Comparison of ENCODE assay signal across 8 cellular contexts in the genomic region with DNA sequence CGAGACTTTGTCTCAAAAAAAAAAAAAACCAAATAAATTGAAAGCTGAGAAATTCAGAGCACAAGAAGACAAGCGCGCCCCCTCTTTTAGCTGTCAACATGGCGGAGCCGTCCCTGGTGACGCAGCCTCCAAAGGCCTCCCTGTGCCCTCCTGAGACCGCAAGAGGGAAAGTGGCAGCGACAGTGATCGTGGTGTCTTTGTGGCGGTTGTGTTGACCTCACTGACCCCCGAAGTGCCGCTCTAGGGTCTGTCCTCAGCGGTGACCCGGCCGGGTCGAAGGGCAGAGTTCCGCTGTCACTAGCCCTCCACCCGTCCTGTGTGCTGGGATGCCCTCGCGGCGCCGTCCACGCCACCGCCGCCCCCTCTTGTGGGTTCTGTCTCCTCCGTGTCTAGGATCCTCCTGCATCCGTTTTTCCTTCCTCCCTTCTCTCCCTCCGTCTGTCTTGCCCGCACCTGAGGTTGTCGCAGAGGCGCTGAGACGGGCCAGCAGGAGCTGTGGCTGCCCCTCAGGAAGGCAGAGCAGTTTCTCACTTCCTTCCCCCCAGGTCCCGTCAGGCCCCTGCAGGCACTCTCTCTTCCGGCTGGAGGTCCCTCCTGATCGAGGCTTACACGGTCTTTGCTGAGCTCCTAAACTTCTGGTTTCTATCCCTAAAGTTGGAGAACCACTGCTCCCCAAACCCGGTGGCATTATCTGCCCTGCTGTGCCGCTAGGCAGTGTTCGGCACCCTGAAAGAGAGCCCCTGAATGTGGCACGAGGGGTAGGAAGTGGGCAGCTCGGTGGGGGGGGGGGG. TPM values are rescaled to one million over a fixed set of nuclear protein-coding genes. Genes with fewer than 3 reads are reported as not detected.
DNase-seq lines count a peak whose midpoint lies in the region; ATAC-seq and TF ChIP-seq lines count a peak whose summit lies in the region.
"Had no signal": no experiment of that assay in that cellular context is flagged by ENCODE, and none has a peak within 500 bp of the region (broad histone marks: within the 10 kb centered on the region; RNA-seq: fewer than 3 reads in every experiment).

No MANE protein-coding gene starts in this region.

- 67 to 80% (median 78%) methylated on average over 36 to 41 of the region's 41 CpGs for WGBS in stomach, 5 donors

- H3K27ac ChIP-seq in layer of hippocampus (ENCODE audit: low read depth, low read length) (peak overlapping the region; percentile 40), stomach (peak overlapping the region; percentile 16 to 80 (median 34))

- peaks cover 5% of the 10 kb centered on the region; the same call in 1 of the 2 replicates for H3K36me3 ChIP-seq in H7 (replicated peaks; ENCODE audit: control insufficient read depth, insufficient read depth, low read length)
- no peaks in the 10 kb centered on the region for H3K36me3 ChIP-seq in stomach

- DNase-seq in H7, result peak; percentile 61
- peak; percentile 78 for DNase-seq in activated CD8-positive, alpha-beta memory T cell treated with anti-CD3 and anti-CD28 coated beads for 24 hours
- no peak for DNase-seq in stomach
- no peak for DNase-seq in cortex of kidney (lab: John Stamatoyannopoulos, UW)
- no peak for DNase-seq in NCI-H524 (lab: John Stamatoyannopoulos, UW)

- no peak for ATAC-seq in GM19395 (IDR thresholded peaks at IDR 0.05; ENCODE audit: unreplicated experiment)

- H3K9me3 ChIP-seq in stomach, result no peaks in the 10 kb centered on the region

- no peak for TF ChIP-seq CTCF in stomach (IDR thresholded peaks at IDR 0.05)

- peaks cover 2 to 36% (median 15%) of the 10 kb centered on the region in 4 donors for H3K4me1 ChIP-seq in stomach

- intact Hi-C loops in stomach (cut with DNase I; ENCODE audit: low total_unique reads), result no loop called here

- H3K27me3 ChIP-seq in H7 (ENCODE audit: control insufficient read depth, insufficient read depth, low read length) (no peaks in the 10 kb centered on the region), layer of hippocampus (ENCODE audit: control insufficient read depth, insufficient read depth, low read length) (no peaks in the 10 kb centered on the region), stomach (no peaks in the 10 kb centered on the region)

- H3K4me3 ChIP-seq in H7 (ENCODE audit: insufficient read depth, low read depth, low read length) (no peak overlapping the region), stomach (peak overlapping the region; percentile 8 to 38 (median 36))

- no peak for TF ChIP-seq POLR2A in stomach (IDR thresholded peaks at IDR 0.05)

- no peak for TF ChIP-seq EP300 in stomach (IDR thresholded peaks at IDR 0.05)

RNA-seq across cellular contexts. Expression of a gene that starts 7.2 kb away (rescaled TPM):
- 22.1 and 54.0 TPM in 2 replicates for total RNA-seq in H7 (2014; rRNA removed; shearing (Covaris generic))
- total RNA-seq in stomach, result 10 to 100 TPM in 1 of 5 donors, 1 to 10 TPM in 2, under 1 TPM in 2; 0.58 to 20.5 (median 6.4) TPM
- polyA plus RNA-seq in stomach, result 1 to 10 TPM; 2.0 to 4.4 (median 3.8) TPM

RNA-seq across cellular contexts. Expression of a gene that starts 13.8 kb away (rescaled TPM):
- total RNA-seq in H7 (2014; rRNA removed; shearing (Covaris generic)), result not detected in 2 replicates
- total RNA-seq in stomach, result under 1 TPM in 1 of 5 donors, not detected in 4; 0.73 TPM
- polyA plus RNA-seq in stomach, result under 1 TPM in 1 of 3 donors, not detected in 2; 0.20 TPM
- total RNA-seq: kidney epithelial cell had no signal

RNA-seq across cellular contexts. Expression of a gene that starts 49.0 kb away (rescaled TPM):
- 88.8 and 95.2 TPM in 2 replicates for total RNA-seq in H7 (2014; rRNA removed; shearing (Covaris generic))
- 10 to 100 TPM in 4 of 5 donors, 1 to 10 TPM in 1; 8.9 to 42.6 (median 16.3) TPM for total RNA-seq in stomach
- polyA plus RNA-seq in stomach, result 10 to 100 TPM; 39.2 to 55.3 (median 44.0) TPM

RNA-seq across cellular contexts. Expression of a gene that starts 52.4 kb away (rescaled TPM):
- total RNA-seq in H7 (2014; rRNA removed; shearing (Covaris generic)), result 12.0 and 18.5 TPM in 2 replicates
- 100 to 1,000 TPM in 2 of 5 donors, 10 to 100 TPM in 3; 22.9 to 202 (median 59.1) TPM for total RNA-seq in stomach
- polyA plus RNA-seq in stomach, result 10 to 100 TPM in 2 of 3 donors, 1 to 10 TPM in 1; 5.2 to 10.1 (median 10.0) TPM

Comparison
In these comparisons a context has a peak if more than half of its experiments do, and no peak if none do; other contexts are left out.
1. DNase-seq: peak in H7 (single experiment) and activated CD8-positive, alpha-beta memory T cell treated with anti-CD3 and anti-CD28 coated beads for 24 hours (single experiment); none in stomach (single experiment), cortex of kidney (single experiment) and NCI-H524 (0 of 2).